In the genomic region with DNA sequence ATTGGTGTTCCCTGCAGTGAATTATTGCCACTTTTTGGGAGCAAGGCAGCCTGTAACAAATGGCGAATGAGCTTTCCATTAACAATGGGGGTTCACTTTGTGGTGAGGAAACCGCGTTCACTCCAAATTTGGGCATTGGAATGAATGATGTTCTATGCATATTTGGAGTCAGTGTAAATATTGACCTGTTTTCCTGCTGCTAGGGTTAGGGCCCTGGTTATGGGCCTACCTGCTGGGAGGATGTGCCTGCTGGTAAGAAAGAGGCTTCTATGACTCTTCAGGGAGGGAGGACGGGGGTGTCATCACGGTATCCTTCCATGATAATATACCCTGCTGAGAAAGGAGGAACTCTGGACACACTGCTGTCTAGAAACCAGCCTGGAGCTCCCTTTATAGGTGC, we compare ENCODE assay signal across 19 cellular contexts. TPM values are rescaled to one million over a fixed set of nuclear protein-coding genes. Genes with fewer than 3 reads are reported as not detected.
"Had no signal": no experiment of that assay in that cellular context is flagged by ENCODE, and none has a peak within 500 bp of the region (broad histone marks: within the 10 kb centered on the region; RNA-seq: fewer than 3 reads in every experiment).

No MANE protein-coding gene starts in this region.

- H3K27me3 Mint-ChIP-seq: activated naive CD8-positive, alpha-beta T cell treated with anti-CD3 and anti-CD28 coated beads for 36 hours had no signal

- DNase-seq: activated CD4-positive, alpha-beta T cell treated with anti-CD3 and anti-CD28 coated beads, Interleukin-2, amount 10 ng/mL, durations not matched to agents 24 days and 14 days; activated CD4-positive, CD25-positive, alpha-beta regulatory T cell; activated CD8-positive, alpha-beta memory T cell treated with anti-CD3 and anti-CD28 coated beads, Interleukin-2, amount 50 U/mL, for 48 hours; activated gamma-delta T cell; activated naive CD8-positive, alpha-beta T cell treated with anti-CD3 and anti-CD28 coated beads for 36 hours; activated T-cell treated with anti-CD3 and anti-CD28 coated beads, Interleukin-2, amount 50 U/mL, for 72 hours; dermis blood vessel endothelial cell; heart right ventricle; left colon; natural killer cell; stimulated activated CD4-positive, alpha-beta T cell treated with anti-CD3 and anti-CD28 coated beads, Interleukin-2, amount 100 ng/mL, for 24 hours; uterus had no signal

- H3K4me1 ChIP-seq: uterus had no signal

- H3K27me3 ChIP-seq: breast epithelium, gastroesophageal sphincter, uterus had no signal

- H3K9me3 ChIP-seq: breast epithelium, gastroesophageal sphincter, heart right ventricle, uterus had no signal

- H3K9me3 Mint-ChIP-seq: activated CD4-positive, alpha-beta T cell treated with anti-CD3 and anti-CD28 coated beads, Interleukin-2, amount 10 ng/mL, durations not matched to agents 24 days and 14 days; activated naive CD8-positive, alpha-beta T cell treated with anti-CD3 and anti-CD28 coated beads for 36 hours; activated T-cell treated with anti-CD3 and anti-CD28 coated beads, Interleukin-2, amount 50 U/mL, for 72 hours; natural killer cell; T-helper 2 cell treated with Interferon-gamma antibody and Interleukin-4, amounts not matched to agents 5 μg/mL and 100 μg/mL, for 36 hours had no signal

- H3K36me3 ChIP-seq: breast epithelium, gastroesophageal sphincter, heart right ventricle, uterus had no signal

- H3K27ac Mint-ChIP-seq: activated CD4-positive, alpha-beta T cell treated with anti-CD3 and anti-CD28 coated beads, Interleukin-2, amount 10 ng/mL, durations not matched to agents 24 days and 14 days; activated naive CD8-positive, alpha-beta T cell treated with anti-CD3 and anti-CD28 coated beads for 36 hours; activated T-cell treated with anti-CD3 and anti-CD28 coated beads, Interleukin-2, amount 50 U/mL, for 72 hours; natural killer cell; T-helper 2 cell treated with Interferon-gamma antibody and Interleukin-4, amounts not matched to agents 5 μg/mL and 100 μg/mL, for 36 hours had no signal

- H3K27ac ChIP-seq: breast epithelium, gastroesophageal sphincter, heart right ventricle, uterus had no signal

- H3K4me3 Mint-ChIP-seq: activated CD4-positive, alpha-beta T cell treated with anti-CD3 and anti-CD28 coated beads, Interleukin-2, amount 10 ng/mL, durations not matched to agents 24 days and 14 days; activated naive CD8-positive, alpha-beta T cell treated with anti-CD3 and anti-CD28 coated beads for 36 hours; activated T-cell treated with anti-CD3 and anti-CD28 coated beads, Interleukin-2, amount 50 U/mL, for 72 hours; natural killer cell; T-helper 2 cell treated with Interferon-gamma antibody and Interleukin-4, amounts not matched to agents 5 μg/mL and 100 μg/mL, for 36 hours had no signal

- ATAC-seq: activated T-cell treated with anti-CD3 and anti-CD28 coated beads, Interleukin-2, amount 50 U/mL, for 72 hours; gastroesophageal sphincter; heart right ventricle; left colon; natural killer cell had no signal

- H3K4me3 ChIP-seq: breast epithelium, gastroesophageal sphincter, heart right ventricle, uterus had no signal

- H3K36me3 Mint-ChIP-seq: activated naive CD8-positive, alpha-beta T cell treated with anti-CD3 and anti-CD28 coated beads for 36 hours; natural killer cell had no signal

RNA-seq across cellular contexts. Expression of gene C9orf50, which starts 29.0 kb away (rescaled TPM):
- total RNA-seq: activated CD4-positive, alpha-beta T cell treated with anti-CD3 and anti-CD28 coated beads, Interleukin-2, amount 10 ng/mL, durations not matched to agents 24 days and 14 days; activated naive CD8-positive, alpha-beta T cell treated with anti-CD3 and anti-CD28 coated beads for 36 hours; cerebellum; dermis blood vessel endothelial cell; heart right ventricle; lung microvascular endothelial cell; natural killer cell; osteocyte; pulmonary artery endothelial cell had no signal
- polyA plus RNA-seq: heart right ventricle had no signal
